ENCODE assay signal across 1 cellular context in the genomic region with DNA sequence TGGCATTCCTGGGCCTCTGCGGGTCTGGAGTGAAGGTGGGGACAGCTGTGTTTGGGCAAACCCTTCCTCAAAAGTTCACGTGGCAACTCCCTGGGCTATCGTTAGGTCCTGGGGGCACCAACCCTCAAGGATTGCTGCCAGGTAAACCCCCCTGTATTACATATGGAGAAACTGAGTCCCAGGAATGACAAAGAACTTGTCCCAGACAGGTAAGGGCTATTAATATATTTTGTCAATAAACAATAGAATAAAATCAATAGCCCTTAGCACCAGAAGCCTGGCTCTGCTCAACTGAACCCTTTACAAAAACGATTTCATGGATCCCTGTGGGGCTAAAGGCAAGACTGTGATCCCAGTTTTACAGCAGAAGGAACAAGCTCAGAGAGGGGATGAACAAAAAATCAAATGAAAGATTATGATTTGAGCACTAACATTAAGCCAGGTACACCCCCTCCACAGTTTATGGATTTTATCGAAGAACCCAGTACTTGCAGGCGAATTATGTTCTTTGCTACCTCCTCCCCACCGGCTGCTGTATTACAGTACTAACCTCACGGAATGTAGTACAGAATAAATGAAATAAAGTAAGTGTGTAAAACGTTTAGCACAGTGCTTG.
TF ChIP-seq lines count a peak whose summit lies in the region.

No MANE protein-coding gene starts in this region.

TF ChIP-seq in endothelial cell of umbilical vein, 7 proteins besides CTCF, POLR2A, EP300 and RAD21 (continued from another document):
- TF ChIP-seq, protein P1, sequence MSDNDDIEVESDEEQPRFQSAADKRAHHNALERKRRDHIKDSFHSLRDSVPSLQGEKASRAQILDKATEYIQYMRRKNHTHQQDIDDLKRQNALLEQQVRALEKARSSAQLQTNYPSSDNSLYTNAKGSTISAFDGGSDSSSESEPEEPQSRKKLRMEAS (IDR thresholded peaks at IDR 0.05; ENCODE audit: insufficient read depth, insufficient read length): no peak
- TF ChIP-seq FOS (IDR thresholded peaks at IDR 0.05; ENCODE audit: borderline replicate concordance, insufficient read depth, low read length) (no peak), EZH2 (IDR thresholded peaks at IDR 0.05; ENCODE audit: borderline replicate concordance, low read depth, low read length, severe bottlenecking) (no peak), POLR2AphosphoS5 (IDR thresholded peaks at IDR 0.05; ENCODE audit: insufficient read depth, low read depth, low read length) (no peak), MYC (IDR thresholded peaks at IDR 0.05; ENCODE audit: low read depth, low read length) (no peak)
